1 cellular context compared by ENCODE assay signal in genomic region chr4:184784628-184785257, GRCh38.
TF ChIP-seq lines count a peak whose summit lies in the region.

No MANE protein-coding gene starts in this region.

TF ChIP-seq in SK-N-SH, 30 proteins besides CTCF, POLR2A, EP300 and RAD21 (continued from another document):
- TF ChIP-seq RCOR1 (IDR thresholded peaks at IDR 0.05; ENCODE audit: low read length): peak; percentile 76
